ENCODE assay signal across 31 cellular contexts in genomic region chr11:26790738-26791137, GRCh38.
DNase-seq lines count a peak whose midpoint lies in the region; ATAC-seq and TF ChIP-seq lines count a peak whose summit lies in the region.
"Had no signal": no experiment of that assay in that cellular context is flagged by ENCODE, and none has a peak within 500 bp of the region (broad histone marks: within the 10 kb centered on the region; RNA-seq: fewer than 3 reads in every experiment).

No MANE protein-coding gene starts in this region.

- no peak overlapping the region for H3K23ac ChIP-seq in trophoblast cell (ENCODE audit: low read length)

- TF ChIP-seq CTCF in fibroblast of pulmonary artery (IDR thresholded peaks at IDR 0.05; ENCODE audit: low read length, missing control alignments) (no peak), fibroblast of the aortic adventitia (IDR thresholded peaks at IDR 0.05; ENCODE audit: insufficient read depth, low read length) (no peak)

- H3K36me3 ChIP-seq in trophoblast cell (ENCODE audit: control insufficient read depth in 1 of 2, insufficient read depth in 2 of 2, low read length in 2 of 2) = no peaks in the 10 kb centered on the region
- H3K36me3 ChIP-seq: BE2C; BLaER1; BLaER1 treated with 17β-estradiol and CSF1 and Interleukin-3, amounts not matched to agents 10 nM and 100 nM had no signal

- H3K27ac ChIP-seq in right cardiac atrium (ENCODE audit: low read length) (no peak overlapping the region), trophoblast cell (ENCODE audit: low read depth, low read length) (no peak overlapping the region)
- H3K27ac ChIP-seq: 22Rv1; A549; BLaER1; BLaER1 treated with 17β-estradiol and CSF1 and Interleukin-3, amounts not matched to agents 10 nM and 100 nM; C4-2B had no signal

- DNase-seq in right cardiac atrium = no peak
- DNase-seq in cardiac septum (ENCODE audit: low spot score) = no peak
- peak; percentile 6 for DNase-seq in fibroblast of pulmonary artery (ENCODE audit: low read depth)
- peak; percentile 87 for DNase-seq in fibroblast of the aortic adventitia (ENCODE audit: low read depth)
- DNase-seq in trophoblast cell = no peak
- DNase-seq in COLO668 (lab: John Stamatoyannopoulos, UW; ENCODE audit: unreplicated experiment) = no peak
- DNase-seq: 8988T; ACHN; AML-193; BE2C; C1 segment of cervical spinal cord; Caco-2; Calu3; CD4-positive, alpha-beta memory T cell; CD4-positive, alpha-beta T cell; CD4-positive, CD25-positive, alpha-beta regulatory T cell; CD8-positive, alpha-beta memory T cell; CD8-positive, alpha-beta T cell; COR-L47; DMS 273 treated with DMSO at 0.1 percent for 48 hours; DMS153; DMS53; DMS79; DMS79 treated with DMSO at 0.1 percent for 48 hours; DND-41; EL had no signal

- H3K9me3 ChIP-seq in right cardiac atrium (ENCODE audit: control insufficient read depth, low read length) (no peaks in the 10 kb centered on the region), trophoblast cell (ENCODE audit: insufficient read depth, low read depth, low read length) (no peaks in the 10 kb centered on the region)
- H3K9me3 ChIP-seq: A549, BE2C, BLaER1, Caco-2 had no signal

- no peaks in the 10 kb centered on the region for H3K79me2 ChIP-seq in trophoblast cell (ENCODE audit: control insufficient read depth, insufficient read depth, low read length, poor library complexity)

- H3K27me3 ChIP-seq in right cardiac atrium (ENCODE audit: control insufficient read depth, insufficient read depth) (no peaks in the 10 kb centered on the region), trophoblast cell (ENCODE audit: insufficient read depth, low read length) (no peaks in the 10 kb centered on the region)
- H3K27me3 ChIP-seq: BE2C; BLaER1; BLaER1 treated with 17β-estradiol and CSF1 and Interleukin-3, amounts not matched to agents 10 nM and 100 nM had no signal

- H2AFZ ChIP-seq in trophoblast cell (ENCODE audit: insufficient read depth, low read length, poor library complexity) = no peak overlapping the region

- no peak overlapping the region for H3K4me2 ChIP-seq in trophoblast cell (ENCODE audit: low read length)
- H3K4me2 ChIP-seq: A549; BLaER1; BLaER1 treated with 17β-estradiol and CSF1 and Interleukin-3, amounts not matched to agents 10 nM and 100 nM had no signal

- no peak overlapping the region for H2BK12ac ChIP-seq in trophoblast cell (ENCODE audit: low read length)

- 24% methylated on average over 3 of the region's 3 CpGs for WGBS in right cardiac atrium
- WGBS in trophoblast cell (ENCODE audit: extremely low coverage, insufficient coverage, insufficient read length) = no CpG with 5 or more reads among the region's 3 CpGs

- no peak overlapping the region for H3K18ac ChIP-seq in trophoblast cell (ENCODE audit: low read length)

- H2AK5ac ChIP-seq in trophoblast cell (ENCODE audit: low read length) = no peak overlapping the region

- no peak overlapping the region for H3K14ac ChIP-seq in trophoblast cell (ENCODE audit: low read length)

- H4K91ac ChIP-seq in trophoblast cell (ENCODE audit: low read depth, low read length) = no peak overlapping the region

- H3K4me3 ChIP-seq in right cardiac atrium (ENCODE audit: low read length) = no peak overlapping the region
- no peak overlapping the region for H3K4me3 ChIP-seq in fibroblast of pulmonary artery (replicated peaks; ENCODE audit: low read depth, low read length)
- no peak overlapping the region for H3K4me3 ChIP-seq in fibroblast of the aortic adventitia (ENCODE audit: low read depth, low read length)
- no peak overlapping the region for H3K4me3 ChIP-seq in trophoblast cell (ENCODE audit: low read depth, low read length)
- H3K4me3 ChIP-seq: A549; BLaER1; BLaER1 treated with 17β-estradiol and CSF1 and Interleukin-3, amounts not matched to agents 10 nM and 100 nM had no signal

- H2BK5ac ChIP-seq in trophoblast cell (ENCODE audit: low read depth, low read length, poor library complexity) = no peak overlapping the region

- intact Hi-C loops in right cardiac atrium (cut with DNase I) = no loop called here
- intact Hi-C loops in cardiac septum (cut with DNase I) = no loop called here

- H4K8ac ChIP-seq in trophoblast cell (ENCODE audit: low read depth, low read length) = no peak overlapping the region

- ATAC-seq in right cardiac atrium = peak; percentile 70 to 94
- ATAC-seq: A549; CD8-positive, alpha-beta T cell had no signal

- H3K4me1 ChIP-seq in right cardiac atrium (ENCODE audit: control insufficient read depth, insufficient read depth, low read length) (no peaks in the 10 kb centered on the region), trophoblast cell (ENCODE audit: control insufficient read depth in 1 of 2, insufficient read depth in 2 of 2, low read length in 2 of 2) (no peaks in the 10 kb centered on the region)
- H3K4me1 ChIP-seq: A549; BE2C; BLaER1; BLaER1 treated with 17β-estradiol and CSF1 and Interleukin-3, amounts not matched to agents 10 nM and 100 nM; Caco-2 had no signal

- no peak overlapping the region for H3K9ac ChIP-seq in trophoblast cell (ENCODE audit: low read length)
- H3K9ac ChIP-seq: BLaER1; BLaER1 treated with 17β-estradiol and CSF1 and Interleukin-3, amounts not matched to agents 10 nM and 100 nM had no signal

- no peak overlapping the region for H2BK120ac ChIP-seq in trophoblast cell (ENCODE audit: insufficient read depth, low read length, poor library complexity)

- no peaks in the 10 kb centered on the region for H3K79me1 ChIP-seq in trophoblast cell (ENCODE audit: low read length)

- H4K12ac ChIP-seq in trophoblast cell (ENCODE audit: low read depth, low read length) = no peak overlapping the region

- no peak overlapping the region for H3K4ac ChIP-seq in trophoblast cell (ENCODE audit: low read depth, low read length)

Comparison
In these comparisons a context has a peak if more than half of its experiments do, and no peak if none do; other contexts are left out.
1. DNase-seq: peak in fibroblast of pulmonary artery (single experiment) and fibroblast of the aortic adventitia (single experiment); none in right cardiac atrium (0 of 3), cardiac septum (single experiment), trophoblast cell (0 of 2) and COLO668 (single experiment).